In the genomic region with DNA sequence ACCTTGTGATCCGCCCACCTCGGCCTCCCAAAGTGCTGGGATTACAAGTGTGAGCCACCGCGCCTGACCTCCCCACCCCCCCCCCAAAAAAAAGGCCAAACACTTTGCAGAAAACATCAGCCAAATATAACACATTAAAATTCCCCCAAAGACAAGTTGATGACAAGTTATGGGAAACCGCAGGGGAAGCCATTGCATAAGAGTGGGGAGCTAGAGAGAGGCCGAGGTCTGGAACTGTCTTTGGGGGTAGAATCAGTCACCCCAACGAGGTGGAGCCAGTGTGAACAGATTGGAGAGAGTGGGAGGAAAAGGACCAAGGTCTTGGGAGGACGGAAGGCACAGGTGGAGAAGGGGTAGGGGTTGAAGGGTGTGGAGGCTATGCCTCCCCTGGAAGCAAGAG, we compare ENCODE assay signal across 18 cellular contexts. TPM values are rescaled to one million over a fixed set of nuclear protein-coding genes. Genes with fewer than 3 reads are reported as not detected.
A peak's percentile ranks its signal among the peaks of the same experiment; 100 is the strongest.
DNase-seq lines count a peak whose midpoint lies in the region; ATAC-seq and TF ChIP-seq lines count a peak whose summit lies in the region.
"Had no signal": no experiment of that assay in that cellular context is flagged by ENCODE, and none has a peak within 500 bp of the region (broad histone marks: within the 10 kb centered on the region; RNA-seq: fewer than 3 reads in every experiment).

No MANE protein-coding gene starts in this region.

- H3K27me3 ChIP-seq in neutrophil, result no peaks in the 10 kb centered on the region

- H3K4me3 ChIP-seq in NB4 (ENCODE audit: low read depth, low read length) (no peak overlapping the region), neutrophil (ENCODE audit: low read depth in 1 of 2, low read length in 1 of 2) (no peak overlapping the region)

- peaks cover 52 to 55% of the 10 kb centered on the region in 2 experiments for H3K4me1 ChIP-seq in neutrophil (ENCODE audit: control insufficient read depth in 1 of 2, insufficient read depth in 1 of 2, low read depth in 1 of 2, low read length in 1 of 2)

- H3K9me3 ChIP-seq in T-helper 17 cell (ENCODE audit: control insufficient read depth, low read length, poor library complexity, severe bottlenecking), result no peaks in the 10 kb centered on the region
- no peaks in the 10 kb centered on the region for H3K9me3 ChIP-seq in neutrophil
- H3K9me3 ChIP-seq: Caco-2 had no signal

- no peaks in the 10 kb centered on the region for H3K36me3 Mint-ChIP-seq in T-helper 17 cell (ENCODE audit: low read depth)

- TF ChIP-seq POLR2A in NB4 (IDR thresholded peaks at IDR 0.05; ENCODE audit: extremely low read depth, insufficient read length), result no peak
- no peak for TF ChIP-seq POLR2A in GM18505 (IDR thresholded peaks at IDR 0.05; ENCODE audit: borderline replicate concordance, extremely low read depth, insufficient read depth, insufficient read length)

- TF ChIP-seq CTCF in NB4 (IDR thresholded peaks at IDR 0.05; ENCODE audit: low read depth, low read length) (no peak), neutrophil (IDR thresholded peaks at IDR 0.05) (no peak)

- H3K27ac ChIP-seq in neutrophil, result peak overlapping the region; percentile 71

- no peak for ATAC-seq in T-helper 17 cell
- no peak for ATAC-seq in GM18505 (IDR thresholded peaks at IDR 0.05; ENCODE audit: unreplicated experiment)
- no peak for ATAC-seq in GM21526 (IDR thresholded peaks at IDR 0.05; ENCODE audit: low FRiP score, unreplicated experiment)
- ATAC-seq in GM18861 (IDR thresholded peaks at IDR 0.05; ENCODE audit: unreplicated experiment), result no peak

- no peak overlapping the region for H3K4me3 Mint-ChIP-seq in T-helper 17 cell
- H3K4me3 Mint-ChIP-seq: B cell; CD4-positive, alpha-beta T cell had no signal

- no peaks in the 10 kb centered on the region for H3K27me3 Mint-ChIP-seq in T-helper 17 cell
- H3K27me3 Mint-ChIP-seq: B cell; CD4-positive, alpha-beta T cell had no signal

- peak overlapping the region; percentile 19 for H3K27ac Mint-ChIP-seq in T-helper 17 cell
- H3K27ac Mint-ChIP-seq: B cell; CD4-positive, alpha-beta T cell had no signal

- peak; percentile 56 for DNase-seq in SKM-1 treated with dmso at 0.1 percent for 144 hours (lab: John Stamatoyannopoulos, UW; ENCODE audit: unreplicated experiment)
- DNase-seq in SKM-1 (lab: John Stamatoyannopoulos, UW; ENCODE audit: unreplicated experiment), result no peak
- peak; percentile 85 for DNase-seq in NB4 (ENCODE audit: low read depth)
- DNase-seq in T-helper 17 cell, result no peak
- DNase-seq: 8988T; Caco-2; CD4-positive, alpha-beta T cell; NCI-H187 treated with DMSO at 0.1 percent for 48 hours; NCI-H2227 treated with DMSO at 0.1 percent for 48 hours; NCI-H524; OCI-M1; SHP77; T-helper 2 cell had no signal

- peaks cover 31% of the 10 kb centered on the region for H3K4me1 Mint-ChIP-seq in T-helper 17 cell

- H3K36me3 ChIP-seq in neutrophil, result no peaks in the 10 kb centered on the region

RNA-seq across cellular contexts. Expression of gene DRC3, which starts 2.8 kb away (rescaled TPM):
- not detected for total RNA-seq in T-helper 17 cell

RNA-seq across cellular contexts. Expression of gene TOM1L2, which starts 3.2 kb away (rescaled TPM):
- 10 to 100 TPM; 42.2 to 44.2 TPM for total RNA-seq in T-helper 17 cell

Comparison
In these comparisons a context has a peak if more than half of its experiments do, and no peak if none do; other contexts are left out.
1. DNase-seq: peak in SKM-1 treated with dmso at 0.1 percent for 144 hours (single experiment) and NB4 (single experiment); none in SKM-1 (single experiment) and T-helper 17 cell (0 of 3).